ENCODE assay signal across 16 cellular contexts in the genomic region with DNA sequence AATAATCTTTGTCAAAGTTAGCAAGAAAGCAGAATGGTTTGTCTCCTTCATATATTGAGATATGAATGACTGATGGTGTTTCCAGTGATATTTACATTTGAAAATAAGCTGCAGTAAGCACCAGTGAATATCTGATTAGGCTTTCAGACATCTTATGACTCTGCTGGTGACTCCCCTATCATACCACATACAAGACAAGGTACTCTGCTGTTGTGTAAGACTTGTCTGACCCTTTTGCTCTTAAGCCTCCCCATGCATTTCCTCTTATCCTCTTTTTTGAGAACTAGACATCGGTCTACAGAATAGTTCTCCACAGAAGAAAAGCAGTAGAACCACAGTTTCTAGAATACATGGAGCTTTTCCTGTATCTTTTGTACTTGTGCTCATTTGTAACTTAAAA. TPM values are rescaled to one million over a fixed set of nuclear protein-coding genes. Genes with fewer than 3 reads are reported as not detected.
DNase-seq lines count a peak whose midpoint lies in the region; ATAC-seq and TF ChIP-seq lines count a peak whose summit lies in the region.
"Had no signal": no experiment of that assay in that cellular context is flagged by ENCODE, and none has a peak within 500 bp of the region (broad histone marks: within the 10 kb centered on the region; RNA-seq: fewer than 3 reads in every experiment).

No MANE protein-coding gene starts in this region.

- H3K27ac ChIP-seq in thyroid gland, result peak overlapping the region in 2 of 3 donors; percentile 41 to 78
- H3K27ac ChIP-seq: HL-60, PC-9 had no signal

- no peak for DNase-seq in activated CD8-positive, alpha-beta T cell treated with anti-CD3 and anti-CD28 coated beads for 36 hours
- no peak for DNase-seq in activated CD8-positive, alpha-beta T cell treated with anti-CD3 and anti-CD28 coated beads, Interleukin-2, amount 10 ng/mL, durations not matched to agents 7 days and 5 days
- DNase-seq in choroid plexus epithelial cell (ENCODE audit: low read depth), result peak; percentile 20
- DNase-seq in thyroid gland, result no peak
- DNase-seq in activated CD8-positive, alpha-beta memory T cell treated with anti-CD3 and anti-CD28 coated beads, Interleukin-2, amount 50 U/mL, for 48 hours, result no peak
- DNase-seq in GM19238 (ENCODE audit: insufficient read length, low spot score), result no peak
- DNase-seq: AML-193, DMS79, GDM1, NCI-H2029, NCI-H2171 treated with DMSO at 0.1 percent for 48 hours, NCI-H774, PC-9 had no signal

- no peak for TF ChIP-seq POLR2A in thyroid gland (IDR thresholded peaks at IDR 0.05)

- no peaks in the 10 kb centered on the region for H3K27me3 Mint-ChIP-seq in activated CD8-positive, alpha-beta T cell treated with anti-CD3 and anti-CD28 coated beads for 36 hours
- no peaks in the 10 kb centered on the region for H3K27me3 Mint-ChIP-seq in activated CD8-positive, alpha-beta T cell treated with anti-CD3 and anti-CD28 coated beads, Interleukin-2, amount 10 ng/mL, durations not matched to agents 7 days and 5 days (ENCODE audit: low read depth)

- intact Hi-C loops in activated CD8-positive, alpha-beta T cell treated with anti-CD3 and anti-CD28 coated beads for 36 hours (cut with micrococcal nuclease), result no loop called here
- intact Hi-C loops in thyroid gland (cut with DNase I), result no loop called here

- CTCF ChIA-PET in activated CD8-positive, alpha-beta T cell treated with anti-CD3 and anti-CD28 coated beads for 36 hours (lab: Charles Lee), result interaction anchor here (0.8 to 2.6 kb wide), 5 partner anchors 8 to 114 kb away, joined by 3 to 15 read pairs (median 3); a partner anchor contains a TSS
- CTCF ChIA-PET in activated CD8-positive, alpha-beta T cell treated with anti-CD3 and anti-CD28 coated beads, Interleukin-2, amount 10 ng/mL, durations not matched to agents 7 days and 5 days (lab: Charles Lee), result interaction anchor here (1.1 to 4.2 kb wide), 4 partner anchors 8 to 79 kb away, joined by 3 to 18 read pairs (median 8); a partner anchor contains a TSS

- no peaks in the 10 kb centered on the region for H3K27me3 ChIP-seq in thyroid gland

- H3K4me3 ChIP-seq in choroid plexus epithelial cell (ENCODE audit: low read depth, low read length), result no peak overlapping the region
- no peak overlapping the region for H3K4me3 ChIP-seq in thyroid gland (replicated peaks in 1 of 3)
- H3K4me3 ChIP-seq: GM23338, PC-9 had no signal

- H3K4me1 Mint-ChIP-seq in activated CD8-positive, alpha-beta T cell treated with anti-CD3 and anti-CD28 coated beads for 36 hours (ENCODE audit: low read depth), result peaks cover 19% of the 10 kb centered on the region
- H3K4me1 Mint-ChIP-seq in activated CD8-positive, alpha-beta T cell treated with anti-CD3 and anti-CD28 coated beads, Interleukin-2, amount 10 ng/mL, durations not matched to agents 7 days and 5 days (ENCODE audit: low read depth), result peaks cover 5% of the 10 kb centered on the region

- H3K27ac Mint-ChIP-seq in activated CD8-positive, alpha-beta T cell treated with anti-CD3 and anti-CD28 coated beads for 36 hours, result no peak overlapping the region
- H3K27ac Mint-ChIP-seq in activated CD8-positive, alpha-beta T cell treated with anti-CD3 and anti-CD28 coated beads, Interleukin-2, amount 10 ng/mL, durations not matched to agents 7 days and 5 days, result no peak overlapping the region
- H3K27ac Mint-ChIP-seq: GM23338 had no signal

- no peak for TF ChIP-seq CTCF in activated CD8-positive, alpha-beta T cell treated with anti-CD3 and anti-CD28 coated beads for 36 hours (IDR thresholded peaks at IDR 0.05)
- TF ChIP-seq CTCF in choroid plexus epithelial cell (conservative IDR thresholded peaks at IDR 0.05; ENCODE audit: low read depth, low read length) (no peak), thyroid gland (IDR thresholded peaks at IDR 0.05) (no peak)

- peaks cover 0 to 6% of the 10 kb centered on the region in 2 donors for H3K4me1 ChIP-seq in thyroid gland

- H3K9me3 Mint-ChIP-seq in activated CD8-positive, alpha-beta T cell treated with anti-CD3 and anti-CD28 coated beads for 36 hours, result no peaks in the 10 kb centered on the region
- no peaks in the 10 kb centered on the region for H3K9me3 Mint-ChIP-seq in activated CD8-positive, alpha-beta T cell treated with anti-CD3 and anti-CD28 coated beads, Interleukin-2, amount 10 ng/mL, durations not matched to agents 7 days and 5 days (ENCODE audit: insufficient read depth)
- H3K9me3 Mint-ChIP-seq: GM23338 had no signal

- 86 to 89% methylated on average over 1 of the region's 1 CpG for WGBS in thyroid gland, 2 donors

- ATAC-seq in activated CD8-positive, alpha-beta T cell treated with anti-CD3 and anti-CD28 coated beads for 36 hours, result peak; percentile 58
- no peak for ATAC-seq in activated CD8-positive, alpha-beta T cell treated with anti-CD3 and anti-CD28 coated beads, Interleukin-2, amount 10 ng/mL, durations not matched to agents 7 days and 5 days
- ATAC-seq in HG02938 (IDR thresholded peaks at IDR 0.05; ENCODE audit: unreplicated experiment), result peak; percentile 64
- ATAC-seq: GM23338 had no signal

- H3K36me3 ChIP-seq in thyroid gland, result peaks cover 0 to 4% of the 10 kb centered on the region in 2 donors

- POLR2A ChIA-PET in activated CD8-positive, alpha-beta T cell treated with anti-CD3 and anti-CD28 coated beads for 36 hours (lab: Charles Lee), result interaction anchor here (1.5 kb wide), 1 partner anchor 9 kb away, joined by 8 read pairs; a partner anchor contains a TSS
- POLR2A ChIA-PET in activated CD8-positive, alpha-beta T cell treated with anti-CD3 and anti-CD28 coated beads, Interleukin-2, amount 10 ng/mL, durations not matched to agents 7 days and 5 days (lab: Charles Lee), result interaction anchor here (0.6 kb wide), 1 partner anchor 115 kb away, joined by 3 read pairs; no protein-coding TSS in a partner anchor

- peaks cover 17% of the 10 kb centered on the region for H3K36me3 Mint-ChIP-seq in activated CD8-positive, alpha-beta T cell treated with anti-CD3 and anti-CD28 coated beads for 36 hours (ENCODE audit: low read depth)
- peaks cover 39% of the 10 kb centered on the region for H3K36me3 Mint-ChIP-seq in activated CD8-positive, alpha-beta T cell treated with anti-CD3 and anti-CD28 coated beads, Interleukin-2, amount 10 ng/mL, durations not matched to agents 7 days and 5 days (ENCODE audit: low read depth)

- H3K9me3 ChIP-seq in thyroid gland, result no peaks in the 10 kb centered on the region

- no peak overlapping the region for H3K4me3 Mint-ChIP-seq in activated CD8-positive, alpha-beta T cell treated with anti-CD3 and anti-CD28 coated beads for 36 hours
- no peak overlapping the region for H3K4me3 Mint-ChIP-seq in activated CD8-positive, alpha-beta T cell treated with anti-CD3 and anti-CD28 coated beads, Interleukin-2, amount 10 ng/mL, durations not matched to agents 7 days and 5 days
- H3K4me3 Mint-ChIP-seq: GM23338 had no signal

RNA-seq across cellular contexts. Expression of a gene that starts 9.3 kb away (rescaled TPM):
- 10 to 100 TPM; 10.2 to 15.3 TPM for total RNA-seq in activated CD8-positive, alpha-beta T cell treated with anti-CD3 and anti-CD28 coated beads for 36 hours
- total RNA-seq in activated CD8-positive, alpha-beta T cell treated with anti-CD3 and anti-CD28 coated beads, Interleukin-2, amount 10 ng/mL, durations not matched to agents 7 days and 5 days, result 10 to 100 TPM; 14.2 to 14.3 TPM
- 100 to 1,000 TPM in 3 of 4 donors, 10 to 100 TPM in 1; 93.4 to 152 (median 118) TPM for total RNA-seq in thyroid gland

RNA-seq across cellular contexts. Expression of a gene that starts 54.1 kb away (rescaled TPM):
- total RNA-seq in activated CD8-positive, alpha-beta T cell treated with anti-CD3 and anti-CD28 coated beads for 36 hours, result 100 to 1,000 TPM; 101 to 102 TPM
- 100 to 1,000 TPM; 122 to 126 TPM for total RNA-seq in activated CD8-positive, alpha-beta T cell treated with anti-CD3 and anti-CD28 coated beads, Interleukin-2, amount 10 ng/mL, durations not matched to agents 7 days and 5 days
- total RNA-seq in thyroid gland, result 10 to 100 TPM; 81.4 to 96.3 (median 88.8) TPM

Comparison
In these comparisons a context has a peak if more than half of its experiments do, and no peak if none do; other contexts are left out.
1. RNA of a gene that starts 9.3 kb away (total RNA-seq): 93.4 to 152 TPM in thyroid gland; 10.2 to 15.3 TPM in activated CD8-positive, alpha-beta T cell treated with anti-CD3 and anti-CD28 coated beads for 36 hours and 14.2 to 14.3 TPM in activated CD8-positive, alpha-beta T cell treated with anti-CD3 and anti-CD28 coated beads, Interleukin-2, amount 10 ng/mL, durations not matched to agents 7 days and 5 days; every median in the first group is over 4 times any median in the second.